In genomic region chr17:1365445-1366039, GRCh38 we compare ENCODE assay signal across 1 cellular context.
TF ChIP-seq lines count a peak whose summit lies in the region.

No MANE protein-coding gene starts in this region.

TF ChIP-seq in WTC11, 78 proteins besides CTCF, POLR2A, EP300 and RAD21 (continued from another document):
- TF ChIP-seq ZNF232 (CRISPR knock-in tag; IDR thresholded peaks at IDR 0.05) = no peak
- TF ChIP-seq NR1H2 (CRISPR knock-in tag; IDR thresholded peaks at IDR 0.05) = no peak
